ENCODE assay signal across 1 cellular context in genomic region chr10:11741608-11742007, GRCh38.
TF ChIP-seq lines count a peak whose summit lies in the region.

No MANE protein-coding gene starts in this region.

TF ChIP-seq in GM23338, 12 proteins besides CTCF, POLR2A, EP300 and RAD21 (continued from another document):
- no peak for TF ChIP-seq ZNF462 (CRISPR knock-in tag; IDR thresholded peaks at IDR 0.05)
